27 cellular contexts compared by ENCODE assay signal in the genomic region with DNA sequence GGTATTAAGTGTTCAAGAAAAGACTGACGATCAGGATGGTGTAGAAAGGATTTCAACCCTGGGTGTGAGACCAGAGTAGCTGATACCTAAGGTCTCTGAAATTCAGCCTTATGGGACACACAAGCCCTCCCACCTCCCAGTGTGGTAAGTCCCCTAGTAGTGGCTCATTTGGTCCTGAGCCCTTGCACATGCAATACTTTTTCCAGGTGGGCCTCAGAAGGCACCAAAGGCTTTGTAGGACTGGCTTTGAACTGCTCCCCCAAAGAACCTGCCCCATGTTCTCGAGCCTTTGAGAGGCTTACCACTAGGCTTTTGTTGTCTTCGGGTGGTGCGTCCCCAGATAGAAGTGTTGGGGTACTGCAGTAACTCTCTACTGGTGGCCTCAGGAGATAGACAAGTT. TPM values are rescaled to one million over a fixed set of nuclear protein-coding genes. Genes with fewer than 3 reads are reported as not detected.
"Had no signal": no experiment of that assay in that cellular context is flagged by ENCODE, and none has a peak within 500 bp of the region (broad histone marks: within the 10 kb centered on the region; RNA-seq: fewer than 3 reads in every experiment).

No MANE protein-coding gene starts in this region.

- H3K9me3 ChIP-seq: heart left ventricle, mucosa of descending colon, neutrophil, psoas muscle had no signal

- H3K4me1 ChIP-seq: heart left ventricle, psoas muscle, spleen had no signal

- H3K4me3 ChIP-seq: coronary artery, heart left ventricle, mucosa of descending colon, psoas muscle, spleen had no signal

- DNase-seq: effector CD4-positive, alpha-beta T cell; endodermal cell; erythroblast; foreskin melanocyte; heart left ventricle; hippocampal formation; mucosa of descending colon; naive thymus-derived CD8-positive, alpha-beta T cell; psoas muscle; retina; spleen; stimulated activated CD4-positive, alpha-beta T cell treated with anti-CD3 and anti-CD28 coated beads, Interleukin-15, amount 100 ng/mL, for 24 hours; stimulated activated CD4-positive, alpha-beta T cell treated with anti-CD3 and anti-CD28 coated beads, Interleukin-1b, Interleukin-23, amount 100 ng/mL, for 48 hours; stimulated activated CD4-positive, alpha-beta T cell treated with anti-CD3 and anti-CD28 coated beads, Interleukin-4, amount 100 ng/mL, for 24 hours; stimulated activated naive B cell treated with anti-CD40 and anti-IgM and Interleukin-4, amounts not matched to agents 10 μg/mL and 1 μg/mL and 100 μg/mL, for 72 hours; trophoblast cell had no signal

- H3K27me3 Mint-ChIP-seq: naive thymus-derived CD8-positive, alpha-beta T cell; stimulated activated naive B cell treated with anti-CD40 and anti-IgM and Interleukin-4, amounts not matched to agents 10 μg/mL and 1 μg/mL and 100 μg/mL, for 72 hours had no signal

- H3K4me3 Mint-ChIP-seq: endodermal cell; stimulated activated naive B cell treated with anti-CD40 and anti-IgM and Interleukin-4, amounts not matched to agents 10 μg/mL and 1 μg/mL and 100 μg/mL, for 72 hours had no signal

- H3K36me3 ChIP-seq: heart left ventricle, neutrophil, spleen had no signal

- H3K27ac Mint-ChIP-seq: endodermal cell had no signal

- H3K27ac ChIP-seq: coronary artery, heart left ventricle, neutrophil, psoas muscle, spleen had no signal

- H3K27me3 ChIP-seq: spleen had no signal

- ATAC-seq: heart left ventricle; mucosa of descending colon; naive thymus-derived CD8-positive, alpha-beta T cell; psoas muscle; sciatic nerve; stimulated activated naive B cell treated with anti-CD40 and anti-IgM and Interleukin-4, amounts not matched to agents 10 μg/mL and 1 μg/mL and 100 μg/mL, for 72 hours had no signal

RNA-seq across cellular contexts. Expression of a gene that starts 0.8 kb away (rescaled TPM):
- total RNA-seq: dermis microvascular lymphatic vessel endothelial cell; endodermal cell; endothelial cell of umbilical vein; glomerular endothelial cell; heart left ventricle; kidney epithelial cell; lower leg skin; mucosa of descending colon; naive thymus-derived CD8-positive, alpha-beta T cell; osteoblast; psoas muscle; sciatic nerve; skeletal muscle tissue; spleen; urinary bladder had no signal

RNA-seq across cellular contexts. Expression of a gene that starts 15.4 kb away (rescaled TPM):
- total RNA-seq: dermis microvascular lymphatic vessel endothelial cell, endothelial cell of umbilical vein, glomerular endothelial cell, kidney epithelial cell, osteoblast had no signal

RNA-seq across cellular contexts. Expression of a gene that starts 56.4 kb away (rescaled TPM):
- total RNA-seq: endothelial cell of umbilical vein, glomerular endothelial cell had no signal
